1 cellular context compared by ENCODE assay signal in genomic region chr21:44874240-44874496, GRCh38.
TF ChIP-seq lines count a peak whose summit lies in the region.

No MANE protein-coding gene starts in this region.

TF ChIP-seq in SK-N-SH treated with all-trans-retinoic acid at 6 μM for 48 hours, 23 proteins besides CTCF, POLR2A, EP300 and RAD21 (continued from another document):
- no peak for TF ChIP-seq PATZ1 (CRISPR knock-in tag; IDR thresholded peaks at IDR 0.05; ENCODE audit: borderline replicate concordance)
- TF ChIP-seq TOX (CRISPR knock-in tag; IDR thresholded peaks at IDR 0.05; ENCODE audit: borderline replicate concordance), result no peak
- TF ChIP-seq ZNF565 (CRISPR knock-in tag; conservative IDR thresholded peaks at IDR 0.05; ENCODE audit: low read depth), result no peak
TF ChIP-seq in SK-N-SH treated with all-trans-retinoic acid at 6 μM for 48 hours: peak in this region for 0.
